In the genomic region with DNA sequence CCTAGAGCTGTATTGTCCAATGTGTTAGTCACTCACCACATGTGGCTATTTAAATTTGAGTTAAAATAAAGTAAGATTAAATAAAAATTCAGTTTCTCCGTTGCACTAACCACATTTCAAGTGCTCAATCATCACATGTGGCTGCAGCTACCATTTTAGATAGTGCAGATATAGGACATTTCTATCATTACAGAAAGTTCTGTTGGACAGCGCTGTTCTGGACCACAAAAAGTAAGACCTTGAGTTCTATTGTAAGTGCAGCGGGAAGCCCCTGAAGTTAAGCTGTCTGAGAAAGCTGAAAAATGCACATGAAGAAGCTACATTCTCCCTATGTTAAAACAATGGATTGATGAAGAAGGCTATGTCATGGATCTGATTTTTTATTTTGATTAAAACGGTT, we compare ENCODE assay signal across 8 cellular contexts. TPM values are rescaled to one million over a fixed set of nuclear protein-coding genes. Genes with fewer than 3 reads are reported as not detected.
DNase-seq lines count a peak whose midpoint lies in the region; ATAC-seq and TF ChIP-seq lines count a peak whose summit lies in the region.

No MANE protein-coding gene starts in this region.

- peaks cover 68% of the 10 kb centered on the region for H3K79me2 ChIP-seq in OCI-LY3 (ENCODE audit: low read length)

- H3K4me3 Mint-ChIP-seq in CD8-positive, alpha-beta memory T cell: peak overlapping the region; percentile 87 to 98 (median 92)
- peak overlapping the region; percentile 96 for H3K4me3 Mint-ChIP-seq in effector memory CD8-positive, alpha-beta T cell

- no peak for ATAC-seq in effector memory CD8-positive, alpha-beta T cell (replicated peaks)
- ATAC-seq in HG02840 (IDR thresholded peaks at IDR 0.05; ENCODE audit: low FRiP score, unreplicated experiment) (no peak), HG02798 (IDR thresholded peaks at IDR 0.05; ENCODE audit: poor library complexity, unreplicated experiment) (no peak)

- H3K27ac Mint-ChIP-seq in CD8-positive, alpha-beta memory T cell: peak overlapping the region in 5 of 8 donors; percentile 80 to 99 (median 93)
- peak overlapping the region in 1 of 2 donors; percentile 94 for H3K27ac Mint-ChIP-seq in effector memory CD8-positive, alpha-beta T cell

- H3K27ac ChIP-seq in CD8-positive, alpha-beta memory T cell (ENCODE audit: low read depth, low read length): no peak overlapping the region
- H3K27ac ChIP-seq in OCI-LY3 (ENCODE audit: low read length): no peak overlapping the region

- no peak for DNase-seq in CD8-positive, alpha-beta memory T cell
- no peak for DNase-seq in effector memory CD8-positive, alpha-beta T cell
- DNase-seq in stimulated activated CD4-positive, alpha-beta T cell treated with anti-CD3 and anti-CD28 coated beads, Interleukin-4, amount 100 ng/mL, for 24 hours: no peak
- no peak for DNase-seq in foreskin melanocyte

- CTCF ChIA-PET in CD8-positive, alpha-beta memory T cell (lab: Charles Lee): no interaction called here

- TF ChIP-seq CTCF in OCI-LY3 (IDR thresholded peaks at IDR 0.05; ENCODE audit: low read depth, low read length): no peak

- H3K4me1 ChIP-seq in CD8-positive, alpha-beta memory T cell (ENCODE audit: insufficient read depth, low read length): peaks cover 36% of the 10 kb centered on the region
- H3K4me1 ChIP-seq in OCI-LY3 (ENCODE audit: low read length) (peaks cover 15% of the 10 kb centered on the region), neuron (ENCODE audit: insufficient read depth, low read length) (peaks cover 20% of the 10 kb centered on the region)

- H3K36me3 Mint-ChIP-seq in CD8-positive, alpha-beta memory T cell: peaks cover 0 to 42% (median 10%) of the 10 kb centered on the region in 3 donors
- peaks cover 25% of the 10 kb centered on the region for H3K36me3 Mint-ChIP-seq in effector memory CD8-positive, alpha-beta T cell (ENCODE audit: insufficient read depth)

- peak overlapping the region; percentile 96 for H3K9ac ChIP-seq in OCI-LY3 (ENCODE audit: low read length)

- peak overlapping the region; percentile 98 for H3K4me3 ChIP-seq in CD8-positive, alpha-beta memory T cell (ENCODE audit: low read length)
- peak overlapping the region; percentile 98 for H3K4me3 ChIP-seq in OCI-LY3 (ENCODE audit: low read length)
- peak overlapping the region; percentile 76 for H3K4me3 ChIP-seq in neuron (ENCODE audit: low read length)

- no peaks in the 10 kb centered on the region for H3K36me3 ChIP-seq in CD8-positive, alpha-beta memory T cell (ENCODE audit: insufficient read depth, low read length)
- no peaks in the 10 kb centered on the region for H3K36me3 ChIP-seq in OCI-LY3 (replicated peaks; ENCODE audit: low read depth, low read length)
- peaks cover 16% of the 10 kb centered on the region for H3K36me3 ChIP-seq in neuron (ENCODE audit: insufficient read depth, low read length)

- H2AFZ ChIP-seq in OCI-LY3 (ENCODE audit: low read depth, low read length) (no peak overlapping the region), neuron (ENCODE audit: low read depth, low read length) (no peak overlapping the region)

- H3K9me3 Mint-ChIP-seq in CD8-positive, alpha-beta memory T cell: no peaks in the 10 kb centered on the region
- H3K9me3 Mint-ChIP-seq in effector memory CD8-positive, alpha-beta T cell: no peaks in the 10 kb centered on the region

- POLR2A ChIA-PET in CD8-positive, alpha-beta memory T cell (lab: Charles Lee): interaction anchor here (1.3 kb wide), 1 partner anchor 111 kb away, joined by 4 read pairs; a partner anchor contains a TSS

- H3K4me1 Mint-ChIP-seq in CD8-positive, alpha-beta memory T cell: peaks cover 52 to 79% (median 76%) of the 10 kb centered on the region in 3 donors
- peaks cover 40 to 47% of the 10 kb centered on the region in 2 donors for H3K4me1 Mint-ChIP-seq in effector memory CD8-positive, alpha-beta T cell (ENCODE audit: low read depth in 2 of 2)

- no peaks in the 10 kb centered on the region for H3K9me3 ChIP-seq in CD8-positive, alpha-beta memory T cell (ENCODE audit: low read length)
- H3K9me3 ChIP-seq in OCI-LY3 (ENCODE audit: insufficient read depth, low read length) (no peaks in the 10 kb centered on the region), neuron (ENCODE audit: low read length) (no peaks in the 10 kb centered on the region)

- H3K27me3 ChIP-seq in CD8-positive, alpha-beta memory T cell (ENCODE audit: insufficient read depth, low read length, poor library complexity, severe bottlenecking): no peaks in the 10 kb centered on the region
- no peaks in the 10 kb centered on the region for H3K27me3 ChIP-seq in OCI-LY3 (ENCODE audit: low read depth, low read length)
- no peaks in the 10 kb centered on the region for H3K27me3 ChIP-seq in neuron (ENCODE audit: insufficient read depth, low read length)

- peak overlapping the region; percentile 91 for H3K4me2 ChIP-seq in OCI-LY3 (ENCODE audit: low read length)

- no peaks in the 10 kb centered on the region for H3K27me3 Mint-ChIP-seq in CD8-positive, alpha-beta memory T cell
- H3K27me3 Mint-ChIP-seq in effector memory CD8-positive, alpha-beta T cell: no peaks in the 10 kb centered on the region

- no peaks in the 10 kb centered on the region for H4K20me1 ChIP-seq in OCI-LY3 (ENCODE audit: insufficient read depth, low read length)

RNA-seq across cellular contexts. Expression of a gene that starts 1.1 kb away (rescaled TPM):
- 10 to 100 TPM; 31.1 to 33.5 TPM for total RNA-seq in CD8-positive, alpha-beta memory T cell
- polyA plus RNA-seq in CD8-positive, alpha-beta memory T cell: 34.1 TPM

RNA-seq across cellular contexts. Expression of a gene that starts 1.2 kb away (rescaled TPM):
- total RNA-seq in CD8-positive, alpha-beta memory T cell: 10 to 100 TPM; 19.2 to 20.6 TPM
- polyA plus RNA-seq in CD8-positive, alpha-beta memory T cell: 27.9 TPM
